In genomic region chr7:111025013-111025412, GRCh38 we compare ENCODE assay signal across 1 cellular context.
A peak's percentile ranks its signal among the peaks of the same experiment; 100 is the strongest.
TF ChIP-seq lines count a peak whose summit lies in the region.

No MANE protein-coding gene starts in this region.

TF ChIP-seq in HepG2, 621 proteins besides CTCF, POLR2A, EP300 and RAD21 (continued from another document and continues in another):
- TF ChIP-seq ZNF513 (CRISPR knock-in tag; conservative IDR thresholded peaks at IDR 0.05) (no peak), ZFY (CRISPR knock-in tag; IDR thresholded peaks at IDR 0.05) (no peak), ZNF468 (CRISPR knock-in tag; IDR thresholded peaks at IDR 0.05) (no peak), ZMYM4 (CRISPR knock-in tag; IDR thresholded peaks at IDR 0.05) (peak; percentile 50; the same call in 1 of the 2 replicates), THRA (CRISPR knock-in tag; IDR thresholded peaks at IDR 0.05; ENCODE audit: borderline replicate concordance) (no peak), MED8 (CRISPR knock-in tag; IDR thresholded peaks at IDR 0.05; ENCODE audit: insufficient replicate concordance) (no peak), ZNF614 (CRISPR knock-in tag; IDR thresholded peaks at IDR 0.05; ENCODE audit: borderline replicate concordance) (no peak), SP1 (IDR thresholded peaks at IDR 0.05) (no peak), SP1 (CRISPR knock-in tag; IDR thresholded peaks at IDR 0.05) (no peak), HOMEZ (CRISPR knock-in tag; IDR thresholded peaks at IDR 0.05; ENCODE audit: low read depth) (peak; percentile 57; the same call in 1 of the 2 replicates), SOX13 (IDR thresholded peaks at IDR 0.05) (no peak), SOX13 (CRISPR knock-in tag; conservative IDR thresholded peaks at IDR 0.05 in 1 of 2, IDR thresholded peaks at IDR 0.05 in 1 of 2) (0 out of 4 replicates have a peak, but pooled peaks of 1 of the 2 experiments have one; percentile 5), FOXK1 (CRISPR knock-in tag; IDR thresholded peaks at IDR 0.05; ENCODE audit: borderline replicate concordance, low read depth) (peak; percentile 54; the same call in 1 of the 2 replicates), MIXL1 (CRISPR knock-in tag; IDR thresholded peaks at IDR 0.05) (no peak), TAF15 (IDR thresholded peaks at IDR 0.05; ENCODE audit: low read depth, low read length, poor library complexity, severe bottlenecking) (no peak), FIP1L1 (IDR thresholded peaks at IDR 0.05; ENCODE audit: borderline replicate concordance, insufficient read depth, low read depth, low read length) (no peak), MXD3 (CRISPR knock-in tag; IDR thresholded peaks at IDR 0.05) (no peak), FOXP1 (IDR thresholded peaks at IDR 0.05) (no peak), FOXP1 (CRISPR knock-in tag; IDR thresholded peaks at IDR 0.05) (peak; percentile 37; the same call in 1 of the 2 replicates), FOXA3 (CRISPR knock-in tag; IDR thresholded peaks at IDR 0.05) (peak; percentile 57), TCF7 (IDR thresholded peaks at IDR 0.05; ENCODE audit: low read depth) (no peak), AHDC1 (CRISPR knock-in tag; IDR thresholded peaks at IDR 0.05; ENCODE audit: borderline replicate concordance) (peak; percentile 31; the same call in 1 of the 2 replicates), HNF4A (CRISPR knock-in tag; IDR thresholded peaks at IDR 0.05) (peak; percentile 86), ZNF503 (CRISPR knock-in tag; IDR thresholded peaks at IDR 0.05) (no peak), ETV6 (CRISPR knock-in tag; conservative IDR thresholded peaks at IDR 0.05) (no peak), ZNF225 (CRISPR knock-in tag; IDR thresholded peaks at IDR 0.05) (no peak), FOXP4 (CRISPR knock-in tag; IDR thresholded peaks at IDR 0.05) (0 out of 2 replicates have a peak, but pooled peaks have one; percentile 15), ZNF251 (CRISPR knock-in tag; IDR thresholded peaks at IDR 0.05) (no peak), ZNF776 (CRISPR knock-in tag; IDR thresholded peaks at IDR 0.05) (no peak), ZNF431 (CRISPR knock-in tag; IDR thresholded peaks at IDR 0.05; ENCODE audit: borderline replicate concordance, low read depth) (no peak), POGZ (CRISPR knock-in tag; IDR thresholded peaks at IDR 0.05) (0 out of 2 replicates have a peak, but pooled peaks have one; percentile 26), MXD1 (CRISPR knock-in tag; IDR thresholded peaks at IDR 0.05) (no peak), ZNF329 (CRISPR knock-in tag; IDR thresholded peaks at IDR 0.05; ENCODE audit: low read depth) (no peak)
